ENCODE assay signal across 20 cellular contexts in the genomic region with DNA sequence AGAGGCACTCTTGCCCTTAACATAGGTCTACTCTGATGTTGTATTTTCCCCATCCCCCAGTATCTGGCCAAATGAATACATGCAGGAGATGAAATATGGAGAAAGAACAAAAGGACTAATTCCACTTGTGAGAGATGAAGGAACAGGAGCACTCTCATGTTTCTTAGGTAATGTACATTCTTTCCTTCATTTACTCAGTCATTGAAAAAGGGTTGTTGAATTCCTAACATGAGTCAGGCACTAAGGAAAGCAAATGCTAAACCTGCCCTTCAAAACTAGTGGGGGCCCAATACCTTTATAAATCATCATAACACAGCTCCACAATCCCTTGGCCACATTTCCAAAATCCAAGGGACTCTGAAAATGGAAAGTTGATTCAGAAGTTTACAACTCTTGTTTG.
"Had no signal": no experiment of that assay in that cellular context is flagged by ENCODE, and none has a peak within 500 bp of the region (broad histone marks: within the 10 kb centered on the region; RNA-seq: fewer than 3 reads in every experiment).

No MANE protein-coding gene starts in this region.

- H3K4me1 ChIP-seq: spleen had no signal

- ATAC-seq: activated CD4-positive, alpha-beta T cell treated with anti-CD3 and anti-CD28 coated beads for 36 hours; activated naive CD4-positive, alpha-beta T cell treated with anti-CD3 and anti-CD28 coated beads, Interleukin-2, amount 50 U/mL, for 72 hours; gastrocnemius medialis; naive thymus-derived CD8-positive, alpha-beta T cell; stimulated activated memory B cell treated with anti-CD40 and anti-IgM and Interleukin-4, amounts not matched to agents 10 μg/mL and 1 μg/mL and 100 μg/mL, for 72 hours had no signal

- H3K27me3 Mint-ChIP-seq: stimulated activated memory B cell treated with anti-CD40 and anti-IgM and Interleukin-4, amounts not matched to agents 10 μg/mL and 1 μg/mL and 100 μg/mL, for 72 hours had no signal

- H3K9me3 Mint-ChIP-seq: activated naive CD4-positive, alpha-beta T cell treated with anti-CD3 and anti-CD28 coated beads, Interleukin-2, amount 50 U/mL, for 72 hours; activated T-helper 1 cell treated with anti-CD3 and anti-CD28 coated beads, Interleukin-12 subunit alpha, Interleukin-12 subunit beta, Interleukin-2, Interleukin-4 antibody, amounts not matched to agents 30 ng/mL and 10 ng/mL and 1 ng/mL, durations not matched to agents 14 hours and 24 hours and 36 hours; stimulated activated memory B cell treated with anti-CD40 and anti-IgM and Interleukin-4, amounts not matched to agents 10 μg/mL and 1 μg/mL and 100 μg/mL, for 72 hours; T-helper 2 cell treated with Interferon-gamma antibody and Interleukin-4, amounts not matched to agents 5 μg/mL and 100 μg/mL, for 36 hours had no signal

- H3K36me3 ChIP-seq: brain microvascular endothelial cell, gastrocnemius medialis, spleen, thoracic aorta had no signal

- H3K4me3 Mint-ChIP-seq: activated CD4-positive, alpha-beta T cell treated with anti-CD3 and anti-CD28 coated beads for 36 hours; activated T-helper 1 cell treated with anti-CD3 and anti-CD28 coated beads, Interleukin-12 subunit alpha, Interleukin-12 subunit beta, Interleukin-2, Interleukin-4 antibody, amounts not matched to agents 30 ng/mL and 10 ng/mL and 1 ng/mL, durations not matched to agents 14 hours and 24 hours and 36 hours; naive thymus-derived CD8-positive, alpha-beta T cell; stimulated activated memory B cell treated with anti-CD40 and anti-IgM and Interleukin-4, amounts not matched to agents 10 μg/mL and 1 μg/mL and 100 μg/mL, for 72 hours; T-helper 2 cell treated with Interferon-gamma antibody and Interleukin-4, amounts not matched to agents 5 μg/mL and 100 μg/mL, for 36 hours had no signal

- H3K27ac ChIP-seq: brain microvascular endothelial cell, gastrocnemius medialis, spleen, thoracic aorta had no signal

- H3K27ac Mint-ChIP-seq: activated CD4-positive, alpha-beta T cell treated with anti-CD3 and anti-CD28 coated beads for 36 hours; activated naive CD4-positive, alpha-beta T cell treated with anti-CD3 and anti-CD28 coated beads, Interleukin-2, amount 50 U/mL, for 72 hours; activated T-helper 1 cell treated with anti-CD3 and anti-CD28 coated beads, Interleukin-12 subunit alpha, Interleukin-12 subunit beta, Interleukin-2, Interleukin-4 antibody, amounts not matched to agents 30 ng/mL and 10 ng/mL and 1 ng/mL, durations not matched to agents 14 hours and 24 hours and 36 hours; naive thymus-derived CD8-positive, alpha-beta T cell; stimulated activated memory B cell treated with anti-CD40 and anti-IgM and Interleukin-4, amounts not matched to agents 10 μg/mL and 1 μg/mL and 100 μg/mL, for 72 hours; T-helper 2 cell treated with Interferon-gamma antibody and Interleukin-4, amounts not matched to agents 5 μg/mL and 100 μg/mL, for 36 hours had no signal

- H3K36me3 Mint-ChIP-seq: activated naive CD4-positive, alpha-beta T cell treated with anti-CD3 and anti-CD28 coated beads, Interleukin-2, amount 50 U/mL, for 72 hours; naive thymus-derived CD8-positive, alpha-beta T cell; stimulated activated memory B cell treated with anti-CD40 and anti-IgM and Interleukin-4, amounts not matched to agents 10 μg/mL and 1 μg/mL and 100 μg/mL, for 72 hours had no signal

- H3K4me1 Mint-ChIP-seq: activated CD4-positive, alpha-beta T cell treated with anti-CD3 and anti-CD28 coated beads for 36 hours; naive thymus-derived CD8-positive, alpha-beta T cell; stimulated activated memory B cell treated with anti-CD40 and anti-IgM and Interleukin-4, amounts not matched to agents 10 μg/mL and 1 μg/mL and 100 μg/mL, for 72 hours had no signal

- H3K4me3 ChIP-seq: gastrocnemius medialis, spleen, thoracic aorta had no signal

- DNase-seq: activated CD4-positive, alpha-beta T cell treated with anti-CD3 and anti-CD28 coated beads for 36 hours; activated CD4-positive, alpha-beta T cell treated with anti-CD3 and anti-CD28 coated beads, Interleukin-2, amount 50 U/mL, for 48 hours; activated gamma-delta T cell treated with Interleukin-2 at 50 U/mL for 16 hours; activated T-cell treated with anti-CD3 and anti-CD28 coated beads for 4 hours; amniotic stem cell; brain microvascular endothelial cell; cortex of kidney; gastrocnemius medialis; head of caudate nucleus; kidney glomerular epithelial cell; mesendoderm; naive thymus-derived CD8-positive, alpha-beta T cell; retina; spleen; stimulated activated CD4-positive, alpha-beta T cell treated with anti-CD3 and anti-CD28 coated beads, Interleukin-4, amount 100 ng/mL, for 4 hours had no signal

- H3K9me3 ChIP-seq: gastrocnemius medialis, spleen, thoracic aorta had no signal

- H3K27me3 ChIP-seq: brain microvascular endothelial cell, gastrocnemius medialis, spleen had no signal
